ENCODE assay signal across 13 cellular contexts in genomic region chr17:31579265-31579664, GRCh38.
A peak's percentile ranks its signal among the peaks of the same experiment; 100 is the strongest.
DNase-seq lines count a peak whose midpoint lies in the region; ATAC-seq and TF ChIP-seq lines count a peak whose summit lies in the region.
"Had no signal": no experiment of that assay in that cellular context is flagged by ENCODE, and none has a peak within 500 bp of the region (broad histone marks: within the 10 kb centered on the region; RNA-seq: fewer than 3 reads in every experiment).

No MANE protein-coding gene starts in this region.

- no peak overlapping the region for H3K4me3 ChIP-seq in thoracic aorta
- no peak overlapping the region for H3K4me3 ChIP-seq in left lung

- H3K4me1 ChIP-seq in thoracic aorta (ENCODE audit: control insufficient read depth in 1 of 2, low read depth in 2 of 2) (peaks cover 36 to 52% of the 10 kb centered on the region in 2 donors), left lung (peaks cover 28 to 65% of the 10 kb centered on the region in 2 donors)

- CTCF ChIA-PET in RWPE1 (lab: Yijun Ruan, JAX): no interaction called here

- H3K27me3 ChIP-seq in thoracic aorta (replicated peaks; ENCODE audit: insufficient read depth) (no peaks in the 10 kb centered on the region), left lung (no peaks in the 10 kb centered on the region)

- intact Hi-C loops in left lung (cut with DNase I) (no loop called here), head of caudate nucleus (cut with DNase I) (no loop called here)

- H3K27ac ChIP-seq in RWPE1 (peak overlapping the region; percentile 97), thoracic aorta (peak overlapping the region; percentile 33 to 87), left lung (peak overlapping the region in 1 of 2 donors; percentile 95)

- H3K36me3 ChIP-seq in thoracic aorta: no peaks in the 10 kb centered on the region
- no peaks in the 10 kb centered on the region for H3K36me3 ChIP-seq in left lung

- no peak for TF ChIP-seq CTCF in RWPE1 (conservative IDR thresholded peaks at IDR 0.05; ENCODE audit: low read depth)
- TF ChIP-seq CTCF in thoracic aorta (IDR thresholded peaks at IDR 0.05): no peak
- no peak for TF ChIP-seq CTCF in left lung (IDR thresholded peaks at IDR 0.05)

- ATAC-seq in thoracic aorta (ENCODE audit: insufficient number of reproducible peaks, low FRiP score, low read depth): no peak
- ATAC-seq in left lung: no peak
- ATAC-seq: effector memory CD8-positive, alpha-beta T cell; natural killer cell had no signal

- no peaks in the 10 kb centered on the region for H3K9me3 ChIP-seq in thoracic aorta
- H3K9me3 ChIP-seq in left lung: no peaks in the 10 kb centered on the region

- POLR2A ChIA-PET in RWPE1 (lab: Yijun Ruan, JAX; ENCODE audit: low non-redundant PET): no interaction called here

- DNase-seq in NCI-H2029 (lab: John Stamatoyannopoulos, UW): peak; percentile 23
- DNase-seq in NCI-H2029 treated with DMSO at 0.1 percent for 48 hours (lab: John Stamatoyannopoulos, UW): no peak
- peak; percentile 50 for DNase-seq in RWPE1 (ENCODE audit: low spot score)
- DNase-seq in epidermal melanocyte (ENCODE audit: insufficient read length, low spot score): peak; percentile 61
- DNase-seq in thoracic aorta (ENCODE audit: low spot score): no peak
- DNase-seq in activated effector memory CD4-positive, alpha-beta T cell treated with Interleukin-2 at 50 U/mL for 16 hours: no peak
- no peak for DNase-seq in left lung
- no peak for DNase-seq in head of caudate nucleus
- DNase-seq: activated CD4-positive, alpha-beta T cell treated with anti-CD3 and anti-CD28 coated beads, Interleukin-2, amount 50 U/mL, for 48 hours; activated naive CD4-positive, alpha-beta T cell treated with anti-CD3 and anti-CD28 coated beads, Interleukin-2, amount 50 U/mL, for 16 hours; effector memory CD8-positive, alpha-beta T cell; natural killer cell; stimulated activated naive CD4-positive, alpha-beta T cell treated with Interleukin-2 at 50 U/mL for 16 hours had no signal

Comparison
In these comparisons a context has a peak if more than half of its experiments do, and no peak if none do; other contexts are left out.
1. DNase-seq: peak in NCI-H2029 (single experiment), RWPE1 (single experiment) and epidermal melanocyte (single experiment); none in NCI-H2029 treated with DMSO at 0.1 percent for 48 hours (single experiment), thoracic aorta (single experiment), activated effector memory CD4-positive, alpha-beta T cell treated with Interleukin-2 at 50 U/mL for 16 hours (single experiment), left lung (0 of 2) and head of caudate nucleus (0 of 42).